8 cellular contexts compared by ENCODE assay signal in the genomic region with DNA sequence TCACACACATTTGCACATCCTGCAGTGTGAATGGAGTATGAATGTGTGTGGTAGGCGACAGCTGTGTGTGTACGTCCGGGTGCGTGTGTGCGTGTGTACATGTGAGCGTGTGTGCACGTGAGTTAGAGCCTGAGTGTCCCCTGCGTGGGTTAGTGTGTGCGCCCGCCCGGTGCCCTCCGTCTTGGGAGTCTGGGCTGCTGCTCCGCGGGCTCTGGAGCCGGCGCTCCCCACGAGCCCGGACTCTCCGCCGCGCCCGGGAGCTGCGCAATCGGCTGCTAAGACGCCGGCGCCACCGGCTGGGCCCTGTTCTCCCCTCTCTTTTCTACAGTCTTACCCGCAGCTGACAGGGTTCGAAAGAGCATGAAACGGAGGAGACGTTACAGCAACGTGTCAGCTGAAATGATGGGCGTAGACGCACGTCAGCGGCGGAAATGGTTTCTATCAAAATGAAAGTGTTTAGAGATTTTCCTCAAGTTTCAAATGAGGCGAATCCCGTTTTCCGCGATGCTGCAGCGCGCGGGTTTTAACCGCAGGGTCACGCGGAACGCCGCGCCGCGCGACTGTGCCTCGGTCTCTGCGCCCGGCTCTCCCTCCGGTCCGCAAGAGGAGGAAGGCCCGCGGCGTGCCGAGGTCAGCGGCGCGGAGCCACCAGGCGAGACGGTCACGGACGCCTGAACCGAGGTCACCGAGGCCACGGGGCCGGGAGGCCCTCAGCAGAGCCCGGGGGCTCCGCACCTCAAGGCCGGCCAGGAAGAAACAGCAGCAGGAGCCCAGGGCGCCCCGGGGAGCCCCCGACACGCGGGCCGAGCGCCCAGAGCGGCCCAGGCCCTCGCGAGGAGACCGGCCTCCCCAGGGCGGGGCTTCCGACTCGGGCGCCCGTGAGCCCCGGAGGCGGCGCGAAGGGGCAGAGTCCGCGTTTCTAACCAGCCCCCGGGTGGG.
DNase-seq lines count a peak whose midpoint lies in the region; ATAC-seq and TF ChIP-seq lines count a peak whose summit lies in the region.

No MANE protein-coding gene starts in this region.

- H3K9me3 ChIP-seq in HUES64 (ENCODE audit: insufficient read depth, low read depth, low read length) (no peaks in the 10 kb centered on the region), ectodermal cell (ENCODE audit: control insufficient read depth, low read length) (no peaks in the 10 kb centered on the region)

- WGBS in HUES64, result 2% methylated on average over 100 of the region's 100 CpGs
- 1 to 2% methylated on average over 100 of the region's 100 CpGs for WGBS in ectodermal cell, 2 experiments

- H3K27me3 Mint-ChIP-seq in memory B cell, result peaks cover 4% of the 10 kb centered on the region

- H3K27ac ChIP-seq in HUES64 (ENCODE audit: low read depth, low read length), result no peak overlapping the region
- H3K27ac ChIP-seq in ectodermal cell (ENCODE audit: insufficient read depth, low read depth, low read length, poor library complexity, severe bottlenecking), result no peak overlapping the region

- 0 out of 2 replicates have a peak, but pooled peaks cover 6% of the 10 kb centered on the region for H3K4me1 ChIP-seq in HUES64 (ENCODE audit: insufficient read depth, low read length)
- peaks cover 21% of the 10 kb centered on the region for H3K4me1 ChIP-seq in ectodermal cell (ENCODE audit: control insufficient read depth, insufficient read depth, low read length)

- H3K4me3 ChIP-seq in GM06990 (replicated peaks; ENCODE audit: low read depth, low read length) (peak overlapping the region; percentile 66), HUES64 (ENCODE audit: low read length) (peak overlapping the region; percentile 41), ectodermal cell (ENCODE audit: insufficient read depth, low read depth, low read length) (peak overlapping the region; percentile 20)

- H3K27me3 ChIP-seq in GM06990 (replicated peaks; ENCODE audit: control insufficient read depth, insufficient read depth, low read length) (no peaks in the 10 kb centered on the region), HUES64 (ENCODE audit: insufficient read depth, low read length) (peaks cover 58% of the 10 kb centered on the region), ectodermal cell (ENCODE audit: control insufficient read depth, insufficient read depth, low read length, poor library complexity, severe bottlenecking) (peaks cover 58% of the 10 kb centered on the region)

- no peaks in the 10 kb centered on the region for H3K36me3 Mint-ChIP-seq in memory B cell

- peak overlapping the region; percentile 83 for H3K4me3 Mint-ChIP-seq in memory B cell

- H3K36me3 ChIP-seq in GM06990 (ENCODE audit: control insufficient read depth, insufficient read depth, low read length) (no peaks in the 10 kb centered on the region), HUES64 (ENCODE audit: insufficient read depth, low read length) (no peaks in the 10 kb centered on the region), ectodermal cell (ENCODE audit: control insufficient read depth, insufficient read depth, low read length) (no peaks in the 10 kb centered on the region)

- peak; percentile 4 for TF ChIP-seq CTCF in GM06990 (IDR thresholded peaks at IDR 0.05; ENCODE audit: insufficient read depth, low read length, poor library complexity, severe bottlenecking)

- H3K9me3 Mint-ChIP-seq in memory B cell, result no peaks in the 10 kb centered on the region

- H3K4me1 Mint-ChIP-seq in memory B cell, result peaks cover 3% of the 10 kb centered on the region

- peak overlapping the region; percentile 82 for H3K27ac Mint-ChIP-seq in memory B cell

- ATAC-seq in memory B cell (ENCODE audit: low read depth) (peak; percentile 58), GM18861 (IDR thresholded peaks at IDR 0.05; ENCODE audit: unreplicated experiment) (no peak), HG02571 (IDR thresholded peaks at IDR 0.05; ENCODE audit: unreplicated experiment) (no peak)

- peak; percentile 72 for DNase-seq in GM06990 (ENCODE audit: extremely low read depth, insufficient read length)
- DNase-seq in activated CD4-positive, alpha-beta T cell treated with anti-CD3 and anti-CD28 coated beads, Interleukin-2, amount 50 U/mL, for 24 hours (ENCODE audit: low read depth in 1 of 2, low spot score in 1 of 2), result peak; percentile 52 to 57
- DNase-seq in memory B cell (ENCODE audit: low spot score in 2 of 2), result peak; percentile 23 to 42
- DNase-seq in stimulated activated CD4-positive, alpha-beta T cell treated with anti-CD3 and anti-CD28 coated beads, TNF-alpha, amount 100 ng/mL, for 48 hours (ENCODE audit: low read depth in 3 of 3), result peak; percentile 27 to 57 (median 57)

- H3K9ac ChIP-seq in HUES64 (ENCODE audit: low read depth, low read length), result no peak overlapping the region
